8 cellular contexts compared by ENCODE assay signal in the genomic region with DNA sequence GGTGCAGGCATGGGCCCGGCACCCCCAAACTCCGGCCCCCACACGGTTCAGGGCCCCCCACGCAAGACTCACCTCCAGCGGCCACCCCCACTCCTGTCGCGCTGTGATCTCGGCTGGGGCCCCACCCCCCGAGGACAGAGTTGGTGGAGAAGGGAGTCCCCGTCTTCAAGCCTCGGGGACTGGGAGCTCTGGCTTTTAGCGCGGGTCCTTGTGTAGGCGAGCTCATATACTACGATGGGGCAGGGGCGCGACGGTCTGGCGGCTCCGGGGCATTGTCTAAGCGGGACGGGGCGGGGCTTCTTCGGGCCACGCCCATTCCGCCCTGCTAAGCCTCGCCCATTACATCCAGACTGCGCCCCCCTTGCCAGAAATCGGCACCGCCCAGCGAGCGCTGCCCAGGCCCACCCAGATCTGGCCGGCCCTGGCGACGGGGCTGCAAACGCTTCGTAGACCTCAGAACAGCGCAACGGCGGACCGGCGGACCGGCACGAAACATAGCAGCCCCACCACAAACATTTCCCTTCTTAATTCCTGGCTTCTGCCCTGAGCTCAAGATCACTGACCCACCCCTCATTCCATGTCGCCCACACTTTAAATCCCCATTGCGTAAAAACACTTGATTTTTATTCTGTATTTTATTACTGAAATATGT. TPM values are rescaled to one million over a fixed set of nuclear protein-coding genes. Genes with fewer than 3 reads are reported as not detected.
DNase-seq lines count a peak whose midpoint lies in the region; ATAC-seq and TF ChIP-seq lines count a peak whose summit lies in the region.

No MANE protein-coding gene starts in this region.

- H3K4me3 ChIP-seq in GM12875 (ENCODE audit: low read depth, low read length) = peak overlapping the region; percentile 51
- peak overlapping the region; percentile 66 for H3K4me3 ChIP-seq in RWPE2 (ENCODE audit: severe bottlenecking)
- peak overlapping the region; percentile 73 for H3K4me3 ChIP-seq in suprapubic skin

- ATAC-seq in HG03520 (IDR thresholded peaks at IDR 0.05; ENCODE audit: unreplicated experiment) (peak; percentile 17), RWPE2 (ENCODE audit: low read depth) (peak; percentile 61)

- peak overlapping the region; percentile 69 for H3K27ac Mint-ChIP-seq in activated naive CD4-positive, alpha-beta T cell treated with anti-CD3 and anti-CD28 coated beads, Interleukin-2, amount 10 ng/mL, durations not matched to agents 7 days and 5 days
- H3K27ac Mint-ChIP-seq in neural crest cell (ENCODE audit: unreplicated experiment) = peak overlapping the region; percentile 95

- peak overlapping the region; percentile 63 for H3K27ac ChIP-seq in RWPE2 (ENCODE audit: poor library complexity, severe bottlenecking)
- H3K27ac ChIP-seq in suprapubic skin = peak overlapping the region; percentile 91

- peaks cover 50% of the 10 kb centered on the region for H3K36me3 ChIP-seq in RWPE2 (ENCODE audit: low read depth)
- peaks cover 65% of the 10 kb centered on the region for H3K36me3 ChIP-seq in suprapubic skin

- H3K4me1 ChIP-seq in RWPE2 (ENCODE audit: insufficient read depth, poor library complexity, severe bottlenecking) (peaks cover 13% of the 10 kb centered on the region), suprapubic skin (peaks cover 68% of the 10 kb centered on the region)

- no peaks in the 10 kb centered on the region for H3K9me3 Mint-ChIP-seq in activated naive CD4-positive, alpha-beta T cell treated with anti-CD3 and anti-CD28 coated beads, Interleukin-2, amount 10 ng/mL, durations not matched to agents 7 days and 5 days
- H3K9me3 Mint-ChIP-seq in neural crest cell = no peaks in the 10 kb centered on the region

- peaks cover 67% of the 10 kb centered on the region for H3K36me3 Mint-ChIP-seq in activated naive CD4-positive, alpha-beta T cell treated with anti-CD3 and anti-CD28 coated beads, Interleukin-2, amount 10 ng/mL, durations not matched to agents 7 days and 5 days
- peaks cover 42% of the 10 kb centered on the region for H3K36me3 Mint-ChIP-seq in neural crest cell (ENCODE audit: low read depth)

- DNase-seq in RWPE2 (ENCODE audit: low spot score) = no peak
- peak; percentile 74 for DNase-seq in activated naive CD4-positive, alpha-beta T cell treated with anti-CD3 and anti-CD28 coated beads, Interleukin-2, amount 10 ng/mL, durations not matched to agents 7 days and 5 days
- peak; percentile 69 for DNase-seq in foreskin melanocyte
- DNase-seq in neural crest cell (ENCODE audit: low read depth, low spot score) = peak; percentile 94
- DNase-seq in suprapubic skin (ENCODE audit: low spot score in 2 of 2) = peak; percentile 95 to 96
- no peak for DNase-seq in HPDE6-E6E7 (ENCODE audit: extremely low spot score)

- WGBS in suprapubic skin = 24% methylated on average over 11 of the region's 46 CpGs

- TF ChIP-seq POLR2A in suprapubic skin (IDR thresholded peaks at IDR 0.05) = peak in 1 of 2 donors; percentile 39

- peaks cover 78% of the 10 kb centered on the region for H3K4me1 Mint-ChIP-seq in activated naive CD4-positive, alpha-beta T cell treated with anti-CD3 and anti-CD28 coated beads, Interleukin-2, amount 10 ng/mL, durations not matched to agents 7 days and 5 days
- peaks cover 52% of the 10 kb centered on the region for H3K4me1 Mint-ChIP-seq in neural crest cell

- H3K27me3 ChIP-seq in RWPE2 (ENCODE audit: insufficient read depth, poor library complexity, severe bottlenecking) (no peaks in the 10 kb centered on the region), suprapubic skin (no peaks in the 10 kb centered on the region)

- CTCF ChIA-PET in activated naive CD4-positive, alpha-beta T cell treated with anti-CD3 and anti-CD28 coated beads, Interleukin-2, amount 10 ng/mL, durations not matched to agents 7 days and 5 days (lab: Charles Lee) = interaction anchor here (0.6 to 5.4 kb wide), 12 partner anchors 8 to 103 kb away, joined by 3 to 23 read pairs (median 5); a partner anchor contains a TSS

- peak overlapping the region; percentile 88 for H3K4me3 Mint-ChIP-seq in activated naive CD4-positive, alpha-beta T cell treated with anti-CD3 and anti-CD28 coated beads, Interleukin-2, amount 10 ng/mL, durations not matched to agents 7 days and 5 days
- peak overlapping the region; percentile 98 for H3K4me3 Mint-ChIP-seq in neural crest cell

- TF ChIP-seq EP300 in suprapubic skin (IDR thresholded peaks at IDR 0.05) = no peak

- TF ChIP-seq CTCF in GM12875 (IDR thresholded peaks at IDR 0.05; ENCODE audit: borderline replicate concordance, insufficient read depth, low read depth, low read length) (no peak), RWPE2 (IDR thresholded peaks at IDR 0.05; ENCODE audit: poor library complexity, severe bottlenecking) (no peak), neural crest cell (conservative IDR thresholded peaks at IDR 0.05) (no peak), suprapubic skin (IDR thresholded peaks at IDR 0.05) (no peak)

- H3K9me3 ChIP-seq in RWPE2 (ENCODE audit: severe bottlenecking) = no peaks in the 10 kb centered on the region
- H3K9me3 ChIP-seq in suprapubic skin = no peaks in the 10 kb centered on the region

- H3K27me3 Mint-ChIP-seq in activated naive CD4-positive, alpha-beta T cell treated with anti-CD3 and anti-CD28 coated beads, Interleukin-2, amount 10 ng/mL, durations not matched to agents 7 days and 5 days = no peaks in the 10 kb centered on the region
- peaks cover 4% of the 10 kb centered on the region for H3K27me3 Mint-ChIP-seq in neural crest cell (ENCODE audit: low read depth)

RNA-seq across cellular contexts. Expression of a gene that starts 1.0 kb away (rescaled TPM):
- 186 and 194 TPM in 2 replicates for total RNA-seq in neural crest cell
- 10 to 100 TPM; 66.8 to 84.2 (median 68.3) TPM for total RNA-seq in suprapubic skin

RNA-seq across cellular contexts. Expression of a gene that starts 6.2 kb away (rescaled TPM):
- total RNA-seq in neural crest cell (305 and 313 TPM in 2 replicates), suprapubic skin (100 to 1,000 TPM; 239 to 420 (median 333) TPM)

RNA-seq across cellular contexts. Expression of a gene that starts 6.9 kb away (rescaled TPM):
- total RNA-seq in neural crest cell = not detected in 2 replicates
- total RNA-seq in suprapubic skin = 1 to 10 TPM; 1.6 to 4.6 (median 4.5) TPM

RNA-seq across cellular contexts. Expression of a gene that starts 8.6 kb away (rescaled TPM):
- total RNA-seq in neural crest cell (1.2 TPM in 2 replicates), suprapubic skin (100 to 1,000 TPM in 3 of 4 donors, 10 to 100 TPM in 1; 80.0 to 376 (median 338) TPM)

RNA-seq across cellular contexts. Expression of a gene that starts 9.7 kb away (rescaled TPM):
- total RNA-seq in neural crest cell (79.5 and 86.2 TPM in 2 replicates), suprapubic skin (10 to 100 TPM; 12.6 to 60.1 (median 17.2) TPM)

Comparison
In these comparisons a context has a peak if more than half of its experiments do, and no peak if none do; other contexts are left out.
1. DNase-seq: peak in activated naive CD4-positive, alpha-beta T cell treated with anti-CD3 and anti-CD28 coated beads, Interleukin-2, amount 10 ng/mL, durations not matched to agents 7 days and 5 days (single experiment), foreskin melanocyte (single experiment), neural crest cell (single experiment) and suprapubic skin (2 of 2); none in RWPE2 (single experiment) and HPDE6-E6E7 (single experiment).
2. Peak in every context shown above with its lines, with median percentiles within 50 percentile points of each other: H3K4me3 ChIP-seq.